13 cellular contexts compared by ENCODE assay signal in the genomic region with DNA sequence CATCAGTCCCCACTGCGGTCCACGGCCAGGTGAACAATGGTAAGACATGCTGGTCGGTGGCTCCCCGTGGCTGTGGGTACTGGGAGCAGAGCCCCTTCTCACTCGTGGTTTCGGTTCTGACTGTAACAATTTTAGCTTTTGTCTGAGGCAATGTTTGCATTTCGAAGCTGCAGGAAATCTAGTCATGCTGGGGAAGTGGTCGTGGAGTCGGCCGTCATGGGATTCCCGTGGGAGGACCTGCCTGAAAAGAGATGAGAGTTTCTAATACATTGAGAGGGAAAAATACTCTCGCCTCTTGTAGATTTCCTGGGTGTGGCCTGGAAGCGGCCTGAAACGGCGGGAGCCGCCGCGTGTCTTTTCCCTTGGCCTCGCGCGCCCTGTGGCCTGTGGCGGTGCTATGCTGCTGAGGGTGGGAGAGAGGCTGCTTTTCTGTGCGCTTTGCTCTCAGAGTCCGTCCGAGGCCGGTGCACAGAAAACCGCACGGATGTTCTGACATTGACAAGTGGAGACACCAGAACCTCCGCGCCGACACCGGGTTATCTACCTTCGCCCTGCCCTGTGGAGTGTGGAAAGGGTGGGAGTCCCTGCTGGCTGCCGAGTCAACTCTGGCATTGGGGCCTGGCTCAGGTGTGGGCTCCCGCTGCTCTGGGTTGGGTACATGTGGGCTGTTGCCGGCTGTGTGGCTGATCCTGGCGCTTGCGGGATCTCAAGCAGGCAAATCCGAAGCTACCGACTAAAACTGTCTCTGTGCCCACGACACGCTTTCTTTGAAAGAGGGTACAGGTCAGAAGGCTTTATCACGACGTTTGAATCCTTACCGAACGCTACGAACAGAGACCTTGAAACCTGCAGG.
DNase-seq lines count a peak whose midpoint lies in the region; ATAC-seq and TF ChIP-seq lines count a peak whose summit lies in the region.
"Had no signal": no experiment of that assay in that cellular context is flagged by ENCODE, and none has a peak within 500 bp of the region (broad histone marks: within the 10 kb centered on the region; RNA-seq: fewer than 3 reads in every experiment).

No MANE protein-coding gene starts in this region.

- H3K4me3 Mint-ChIP-seq in activated naive CD8-positive, alpha-beta T cell treated with anti-CD3 and anti-CD28 coated beads, Interleukin-2, amount 50 U/mL, for 24 hours, result no peak overlapping the region
- H3K4me3 Mint-ChIP-seq in neural progenitor cell, result no peak overlapping the region

- H3K4me3 ChIP-seq in neural progenitor cell (no peak overlapping the region), ascending aorta (no peak overlapping the region)
- H3K4me3 ChIP-seq: coronary artery, PC-9 had no signal

- H3K36me3 ChIP-seq in neural progenitor cell, result no peaks in the 10 kb centered on the region
- H3K36me3 ChIP-seq in ascending aorta, result peaks cover 32 to 36% of the 10 kb centered on the region in 2 donors

- H3K27me3 ChIP-seq in neural progenitor cell (no peaks in the 10 kb centered on the region), ascending aorta (no peaks in the 10 kb centered on the region)

- peaks cover 12% of the 10 kb centered on the region for H4K20me1 ChIP-seq in neural progenitor cell (ENCODE audit: low read depth)

- H3K4me1 Mint-ChIP-seq in activated naive CD8-positive, alpha-beta T cell treated with anti-CD3 and anti-CD28 coated beads, Interleukin-2, amount 50 U/mL, for 24 hours, result peaks cover 36% of the 10 kb centered on the region
- peaks cover 3% of the 10 kb centered on the region for H3K4me1 Mint-ChIP-seq in neural progenitor cell

- peak overlapping the region; percentile 47 for H3K27ac Mint-ChIP-seq in activated naive CD8-positive, alpha-beta T cell treated with anti-CD3 and anti-CD28 coated beads, Interleukin-2, amount 50 U/mL, for 24 hours
- H3K27ac Mint-ChIP-seq in neural progenitor cell, result peak overlapping the region; percentile 23

- intact Hi-C loops in ascending aorta (cut with DNase I), result no loop called here

- H3K4me1 ChIP-seq in neural progenitor cell, result no peaks in the 10 kb centered on the region
- H3K4me1 ChIP-seq in ascending aorta, result peaks cover 0 to 14% of the 10 kb centered on the region in 2 donors

- ATAC-seq in activated naive CD8-positive, alpha-beta T cell treated with anti-CD3 and anti-CD28 coated beads, Interleukin-2, amount 50 U/mL, for 24 hours, result peak; percentile 12
- no peak for ATAC-seq in HG02571 (IDR thresholded peaks at IDR 0.05; ENCODE audit: unreplicated experiment)

- peaks cover 30% of the 10 kb centered on the region for H3K36me3 Mint-ChIP-seq in activated naive CD8-positive, alpha-beta T cell treated with anti-CD3 and anti-CD28 coated beads, Interleukin-2, amount 50 U/mL, for 24 hours (ENCODE audit: low read depth)
- H3K36me3 Mint-ChIP-seq in neural progenitor cell, result peaks cover 23% of the 10 kb centered on the region

- in situ Hi-C loops in KBM-7 (cut with MboI; ENCODE audit: low pct_unique_long_range_greater_than_20kb, low sequenced_read_pairs), result loop anchor here (25.0 kb wide), 1 partner anchor 100 kb away; no protein-coding TSS in a partner anchor

- H3K4me2 ChIP-seq in neural progenitor cell, result no peak overlapping the region
- H3K4me2 ChIP-seq: PC-9 had no signal

- no peak overlapping the region for H2AFZ ChIP-seq in neural progenitor cell (replicated peaks)
- H2AFZ ChIP-seq: PC-9 had no signal

- no peak overlapping the region for H3K9ac ChIP-seq in neural progenitor cell

- no peaks in the 10 kb centered on the region for H3K9me3 ChIP-seq in neural progenitor cell (ENCODE audit: low read depth)
- no peaks in the 10 kb centered on the region for H3K9me3 ChIP-seq in ascending aorta

- DNase-seq in DMS53 (lab: John Stamatoyannopoulos, UW), result peak; percentile 27
- DNase-seq in DMS53 treated with DMSO at 0.1 percent for 48 hours (lab: John Stamatoyannopoulos, UW; ENCODE audit: unreplicated experiment), result no peak
- DNase-seq in KBM-7, result peak; percentile 42
- no peak for DNase-seq in activated naive CD8-positive, alpha-beta T cell treated with anti-CD3 and anti-CD28 coated beads, Interleukin-2, amount 50 U/mL, for 24 hours
- no peak for DNase-seq in neural progenitor cell (ENCODE audit: low spot score)
- DNase-seq in ascending aorta (ENCODE audit: low spot score in 2 of 2), result no peak
- no peak for DNase-seq in 8988T
- DNase-seq: activated effector memory CD4-positive, alpha-beta T cell treated with anti-CD3 and anti-CD28 coated beads, Interleukin-2, amount 50 U/mL, for 16 hours; nucleus accumbens; PC-9; stimulated activated naive CD4-positive, alpha-beta T cell had no signal

- TF ChIP-seq CTCF in neural progenitor cell (IDR thresholded peaks at IDR 0.05) (no peak), ascending aorta (IDR thresholded peaks at IDR 0.05) (no peak)

- H3K79me2 ChIP-seq in neural progenitor cell (ENCODE audit: low read depth), result no peaks in the 10 kb centered on the region

- no peak overlapping the region for H3K27ac ChIP-seq in neural progenitor cell
- H3K27ac ChIP-seq in ascending aorta, result no peak overlapping the region
- H3K27ac ChIP-seq: coronary artery, PC-9 had no signal

- peaks cover 17% of the 10 kb centered on the region for H3F3A ChIP-seq in neural progenitor cell (ENCODE audit: low read depth)

- no peaks in the 10 kb centered on the region for H3K9me3 Mint-ChIP-seq in activated naive CD8-positive, alpha-beta T cell treated with anti-CD3 and anti-CD28 coated beads, Interleukin-2, amount 50 U/mL, for 24 hours
- no peaks in the 10 kb centered on the region for H3K9me3 Mint-ChIP-seq in neural progenitor cell

- H3K27me3 Mint-ChIP-seq in activated naive CD8-positive, alpha-beta T cell treated with anti-CD3 and anti-CD28 coated beads, Interleukin-2, amount 50 U/mL, for 24 hours, result no peaks in the 10 kb centered on the region
- peaks cover 6% of the 10 kb centered on the region for H3K27me3 Mint-ChIP-seq in neural progenitor cell (ENCODE audit: insufficient read depth, low read depth)

Comparison
In these comparisons a context has a peak if more than half of its experiments do, and no peak if none do; other contexts are left out.
1. DNase-seq: peak in DMS53 (single experiment) and KBM-7 (single experiment); none in DMS53 treated with DMSO at 0.1 percent for 48 hours (single experiment), activated naive CD8-positive, alpha-beta T cell treated with anti-CD3 and anti-CD28 coated beads, Interleukin-2, amount 50 U/mL, for 24 hours (single experiment), neural progenitor cell (single experiment), ascending aorta (0 of 2) and 8988T (single experiment).